In the genomic region with DNA sequence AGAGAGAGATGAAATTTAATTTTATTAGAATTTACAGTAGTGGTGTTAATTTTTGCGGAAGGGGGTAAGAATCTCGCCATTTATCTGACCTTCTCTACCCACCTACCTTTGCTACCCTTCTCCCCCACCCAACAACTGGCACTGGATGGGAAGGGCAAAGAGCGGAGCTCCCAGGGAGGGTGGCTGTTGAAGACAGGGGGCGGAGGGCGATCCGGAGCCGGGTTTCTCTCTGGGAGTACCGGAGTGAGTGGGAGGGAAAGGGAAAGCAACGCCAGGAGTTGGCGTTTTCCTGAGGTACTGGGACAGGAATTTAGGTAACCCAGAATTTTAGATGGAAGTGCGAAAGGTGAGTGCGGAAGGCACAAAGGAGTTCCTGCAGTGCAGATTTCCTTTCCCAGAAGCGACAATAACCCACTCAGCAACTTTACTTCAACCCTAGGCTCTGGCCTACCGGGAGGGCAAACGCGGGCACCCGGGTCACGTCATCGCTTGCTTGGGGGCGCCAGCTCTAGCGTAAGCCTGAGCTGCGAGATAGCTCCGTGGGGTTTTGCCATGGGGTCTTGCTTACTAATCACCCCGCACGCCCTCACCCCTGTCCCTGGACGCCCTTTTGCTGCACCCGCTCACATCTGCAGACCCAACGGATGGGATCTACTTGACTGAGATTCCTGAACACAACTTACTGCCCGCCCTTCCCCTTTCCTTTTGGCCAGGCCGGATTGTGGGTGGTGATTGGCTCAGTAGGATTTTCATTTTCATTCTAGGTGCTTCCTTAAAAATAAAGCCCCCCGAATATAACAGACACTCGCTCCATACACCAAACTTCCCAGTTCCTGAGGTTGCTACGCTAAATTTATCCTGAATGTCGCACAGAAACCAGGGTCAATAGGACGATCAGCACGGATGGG, we compare ENCODE assay signal across 10 cellular contexts.
DNase-seq lines count a peak whose midpoint lies in the region; ATAC-seq and TF ChIP-seq lines count a peak whose summit lies in the region.
"Had no signal": no experiment of that assay in that cellular context is flagged by ENCODE, and none has a peak within 500 bp of the region (broad histone marks: within the 10 kb centered on the region; RNA-seq: fewer than 3 reads in every experiment).

No MANE protein-coding gene starts in this region.

- CTCF ChIA-PET in GM10248 (lab: Yijun Ruan, JAX) = no interaction called here

- DNase-seq in GM10248 (ENCODE audit: extremely low spot score) (peak; percentile 11), NCI-H1092 treated with DMSO at 0.1 percent for 48 hours (lab: John Stamatoyannopoulos, UW) (peak; percentile 58), right cardiac atrium (no peak), retina (peak; percentile 53), HT-29 (ENCODE audit: low spot score) (no peak)
- DNase-seq in activated CD8-positive, alpha-beta memory T cell treated with anti-CD3 and anti-CD28 coated beads for 24 hours = no peak
- DNase-seq: activated CD4-positive, alpha-beta memory T cell treated with anti-CD3 and anti-CD28 coated beads, Interleukin-2, amount 10 ng/mL, durations not matched to agents 7 days and 5 days; kidney glomerular epithelial cell; stimulated activated CD4-positive, alpha-beta T cell treated with anti-CD3 and anti-CD28 coated beads, Interleukin-2, amount 100 ng/mL, for 24 hours had no signal

- POLR2A ChIA-PET in GM10248 (lab: Yijun Ruan, JAX) = no interaction called here

- no peak for ATAC-seq in right cardiac atrium
- no peak for ATAC-seq in GM18520 (IDR thresholded peaks at IDR 0.05; ENCODE audit: unreplicated experiment)

- H3K9me3 ChIP-seq in right cardiac atrium (ENCODE audit: control insufficient read depth, low read length) = no peaks in the 10 kb centered on the region

- no peaks in the 10 kb centered on the region for H3K4me1 ChIP-seq in right cardiac atrium (ENCODE audit: control insufficient read depth, insufficient read depth, low read length)

- intact Hi-C loops in right cardiac atrium (cut with DNase I) = no loop called here

- no peak for TF ChIP-seq CTCF in GM10248 (IDR thresholded peaks at IDR 0.05; ENCODE audit: control extremely low read depth, extremely low read depth, low read depth, missing control alignments)

- no peak overlapping the region for H3K27ac ChIP-seq in right cardiac atrium (ENCODE audit: low read length)

- H3K27me3 ChIP-seq in right cardiac atrium (ENCODE audit: control insufficient read depth, insufficient read depth) = no peaks in the 10 kb centered on the region

- WGBS in right cardiac atrium = 37% methylated on average over 36 of the region's 36 CpGs

- peak overlapping the region; percentile 58 for H3K4me3 ChIP-seq in right cardiac atrium (ENCODE audit: low read length)

Comparison
In these comparisons a context has a peak if more than half of its experiments do, and no peak if none do; other contexts are left out.
1. DNase-seq: peak in GM10248 (single experiment), NCI-H1092 treated with DMSO at 0.1 percent for 48 hours (single experiment) and retina (single experiment); none in right cardiac atrium (0 of 3), HT-29 (single experiment) and activated CD8-positive, alpha-beta memory T cell treated with anti-CD3 and anti-CD28 coated beads for 24 hours (single experiment).